19 cellular contexts compared by ENCODE assay signal in genomic region chr13:32124743-32125142, GRCh38.
A peak's percentile ranks its signal among the peaks of the same experiment; 100 is the strongest.
DNase-seq lines count a peak whose midpoint lies in the region; ATAC-seq and TF ChIP-seq lines count a peak whose summit lies in the region.
"Had no signal": no experiment of that assay in that cellular context is flagged by ENCODE, and none has a peak within 500 bp of the region (broad histone marks: within the 10 kb centered on the region; RNA-seq: fewer than 3 reads in every experiment).

No MANE protein-coding gene starts in this region.

- intact Hi-C loops in heart right ventricle (cut with DNase I): no loop called here
- intact Hi-C loops in Right ventricle myocardium inferior (cut with DNase I): no loop called here
- intact Hi-C loops in aorta (cut with DNase I): no loop called here

- H2AFZ ChIP-seq in parathyroid adenoma: no peak overlapping the region

- no peak overlapping the region for H3K4me3 ChIP-seq in heart right ventricle
- no peak overlapping the region for H3K4me3 ChIP-seq in parathyroid adenoma (ENCODE audit: low read depth, low read length)
- no peak overlapping the region for H3K4me3 ChIP-seq in aorta (ENCODE audit: low read length in 2 of 2)
- H3K4me3 ChIP-seq: ovary, smooth muscle cell, upper lobe of left lung had no signal

- no peak for DNase-seq in heart right ventricle
- no peak for DNase-seq in Right ventricle myocardium inferior (ENCODE audit: missing footprints)
- no peak for DNase-seq in chondrocyte (ENCODE audit: low spot score)
- DNase-seq in aorta: no peak
- no peak for DNase-seq in NCI-H446 treated with DMSO at 0.1 percent for 48 hours (lab: John Stamatoyannopoulos, UW)
- DNase-seq in hippocampal formation (lab: John Stamatoyannopoulos, UW): no peak
- DNase-seq in NCI-H187 (lab: John Stamatoyannopoulos, UW): no peak
- DNase-seq: activated CD4-positive, CD25-positive, alpha-beta regulatory T cell treated with anti-CD3 and anti-CD28 coated beads, Interleukin-2, amount 50 U/mL, for 72 hours; activated gamma-delta T cell treated with Interleukin-2 at 50 U/mL for 16 hours; C1 segment of cervical spinal cord; H7; NCI-H1436 treated with DMSO at 0.1 percent for 48 hours; NCI-H226; ovary; SHP77 treated with DMSO at 0.1 percent for 48 hours had no signal

- H3K27ac ChIP-seq in heart right ventricle (peak overlapping the region; percentile 36 to 86 (median 72)), parathyroid adenoma (peak overlapping the region; percentile 29), aorta (ENCODE audit: low read depth in 1 of 2, low read length in 2 of 2) (peak overlapping the region; percentile 98)
- H3K27ac ChIP-seq: KMS-11, ovary had no signal

- H3K36me3 ChIP-seq in heart right ventricle: peaks cover 0 to 22% (median 0%) of the 10 kb centered on the region in 9 donors
- H3K36me3 ChIP-seq in parathyroid adenoma (ENCODE audit: control insufficient read depth, insufficient read depth, low read length): no peaks in the 10 kb centered on the region
- H3K36me3 ChIP-seq in aorta (ENCODE audit: control insufficient read depth in 1 of 2, insufficient read depth in 2 of 2, low read length in 1 of 2): no peaks in the 10 kb centered on the region
- H3K36me3 ChIP-seq: ovary, upper lobe of left lung had no signal

- 72 to 80% methylated on average over 3 of the region's 3 CpGs for WGBS in heart right ventricle, 2 donors
- 60 to 64% methylated on average over 3 of the region's 3 CpGs for WGBS in aorta, 2 donors

- H3K27me3 ChIP-seq in heart right ventricle (no peaks in the 10 kb centered on the region), parathyroid adenoma (ENCODE audit: control insufficient read depth, insufficient read depth, low read length) (no peaks in the 10 kb centered on the region), aorta (ENCODE audit: control insufficient read depth in 1 of 2, insufficient read depth in 2 of 2, low read length in 1 of 2) (no peaks in the 10 kb centered on the region)
- H3K27me3 ChIP-seq: ovary, upper lobe of left lung had no signal

- no peak overlapping the region for H3K4me2 ChIP-seq in parathyroid adenoma (ENCODE audit: low read length)
- H3K4me2 ChIP-seq: KMS-11, smooth muscle cell had no signal

- peaks cover 25% of the 10 kb centered on the region for H3K4me1 Mint-ChIP-seq in chondrocyte (ENCODE audit: low read depth)

- H3K4me1 ChIP-seq in heart right ventricle (peaks cover 0 to 29% (median 22%) of the 10 kb centered on the region in 9 donors), parathyroid adenoma (no peaks in the 10 kb centered on the region), aorta (ENCODE audit: control insufficient read depth in 1 of 2, insufficient read depth in 2 of 2, low read length in 2 of 2) (peaks cover 0 to 6% of the 10 kb centered on the region in 2 donors)
- H3K4me1 ChIP-seq: upper lobe of left lung had no signal

- no peaks in the 10 kb centered on the region for H3K27me3 Mint-ChIP-seq in chondrocyte (ENCODE audit: low read depth)

- ATAC-seq in heart right ventricle: peak in 5 of 8 donors; percentile 10 to 59 (median 23)
- no peak for ATAC-seq in Right ventricle myocardium inferior
- peak; percentile 33 for ATAC-seq in aorta (ENCODE audit: low FRiP score)

- H3K4me3 Mint-ChIP-seq in chondrocyte (ENCODE audit: unreplicated experiment): no peak overlapping the region

- TF ChIP-seq CTCF in heart right ventricle (IDR thresholded peaks at IDR 0.05) (no peak), chondrocyte (IDR thresholded peaks at IDR 0.05) (no peak), parathyroid adenoma (IDR thresholded peaks at IDR 0.05) (no peak)

- peaks cover 0 to 14% (median 0%) of the 10 kb centered on the region in 11 donors for H3K9me3 ChIP-seq in heart right ventricle
- H3K9me3 ChIP-seq in parathyroid adenoma (ENCODE audit: control insufficient read depth, low read length): no peaks in the 10 kb centered on the region
- no peaks in the 10 kb centered on the region for H3K9me3 ChIP-seq in aorta (ENCODE audit: control insufficient read depth, low read length)
- H3K9me3 ChIP-seq: ovary, upper lobe of left lung had no signal

- H3K79me2 ChIP-seq in parathyroid adenoma: no peaks in the 10 kb centered on the region

- peaks cover 16% of the 10 kb centered on the region for H3K9me3 Mint-ChIP-seq in chondrocyte (ENCODE audit: low read depth)

- peak overlapping the region; percentile 28 for H3K27ac Mint-ChIP-seq in chondrocyte (ENCODE audit: unreplicated experiment)

- H3K36me3 Mint-ChIP-seq in chondrocyte (ENCODE audit: low read depth): peaks cover 32% of the 10 kb centered on the region

- no peak overlapping the region for H3K9ac ChIP-seq in parathyroid adenoma
- H3K9ac ChIP-seq: KMS-11 had no signal

Comparison
In these comparisons a context has a peak if more than half of its experiments do, and no peak if none do; other contexts are left out.
1. H3K27ac ChIP-seq: peak in every context shown above with its lines; median percentile 98 in aorta; 72 in heart right ventricle; 29 in parathyroid adenoma.